In the genomic region with DNA sequence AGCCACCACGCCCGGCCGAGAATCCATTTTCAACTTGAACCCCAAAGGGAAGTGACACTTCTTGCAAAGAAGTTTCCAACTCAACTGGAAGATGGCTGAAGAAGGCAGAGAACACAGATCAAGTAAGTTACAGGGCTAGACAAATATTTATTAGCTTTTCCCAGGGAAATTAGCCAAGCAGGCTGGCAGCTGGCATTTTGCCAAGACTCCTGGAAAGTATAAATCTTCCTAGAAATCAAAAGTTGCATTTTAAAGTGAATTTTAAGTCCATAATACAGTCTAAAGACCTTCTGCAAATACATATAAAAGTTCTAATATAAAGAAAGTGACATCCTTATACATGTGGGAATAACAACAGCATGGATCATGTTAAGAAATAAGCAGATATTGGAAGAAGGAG, we compare ENCODE assay signal across 22 cellular contexts. TPM values are rescaled to one million over a fixed set of nuclear protein-coding genes. Genes with fewer than 3 reads are reported as not detected.
DNase-seq lines count a peak whose midpoint lies in the region; ATAC-seq and TF ChIP-seq lines count a peak whose summit lies in the region.
"Had no signal": no experiment of that assay in that cellular context is flagged by ENCODE, and none has a peak within 500 bp of the region (broad histone marks: within the 10 kb centered on the region; RNA-seq: fewer than 3 reads in every experiment).

No MANE protein-coding gene starts in this region.

- no peak for ATAC-seq in T-helper 17 cell
- no peak for ATAC-seq in heart left ventricle
- ATAC-seq: left lobe of liver, psoas muscle had no signal

- H3K4me1 ChIP-seq in CD8-positive, alpha-beta memory T cell (ENCODE audit: insufficient read depth, low read length), result peaks cover 63% of the 10 kb centered on the region
- H3K4me1 ChIP-seq in vagina, result peaks cover 22% of the 10 kb centered on the region
- peaks cover 0 to 43% (median 15%) of the 10 kb centered on the region in 12 donors for H3K4me1 ChIP-seq in heart left ventricle

- H3K4me3 ChIP-seq in CD8-positive, alpha-beta memory T cell (ENCODE audit: low read length), result no peak overlapping the region
- H3K4me3 ChIP-seq in vagina (no peak overlapping the region), heart left ventricle (no peak overlapping the region)
- H3K4me3 ChIP-seq: PC-9, psoas muscle, smooth muscle cell had no signal

- H3K9me3 ChIP-seq in CD8-positive, alpha-beta memory T cell (ENCODE audit: low read length), result no peaks in the 10 kb centered on the region
- H3K9me3 ChIP-seq in T-helper 17 cell (ENCODE audit: control insufficient read depth, low read length, poor library complexity, severe bottlenecking) (no peaks in the 10 kb centered on the region), vagina (no peaks in the 10 kb centered on the region), heart left ventricle (no peaks in the 10 kb centered on the region)
- H3K9me3 ChIP-seq: psoas muscle had no signal

- no peak overlapping the region for H3K27ac ChIP-seq in CD8-positive, alpha-beta memory T cell (ENCODE audit: low read depth, low read length)
- no peak overlapping the region for H3K27ac ChIP-seq in vagina
- no peak overlapping the region for H3K27ac ChIP-seq in heart left ventricle
- H3K27ac ChIP-seq: PC-9, psoas muscle had no signal

- H3K27me3 ChIP-seq in CD8-positive, alpha-beta memory T cell (ENCODE audit: insufficient read depth, low read length, poor library complexity, severe bottlenecking), result no peaks in the 10 kb centered on the region
- H3K27me3 ChIP-seq in vagina, result no peaks in the 10 kb centered on the region
- H3K27me3 ChIP-seq in heart left ventricle, result no peaks in the 10 kb centered on the region

- CTCF ChIA-PET in CD8-positive, alpha-beta memory T cell (lab: Charles Lee), result interaction anchor here (0.8 to 4.3 kb wide), 4 partner anchors 39 to 241 kb away, joined by 3 to 68 read pairs (median 8); no protein-coding TSS in a partner anchor

- H3K4me3 Mint-ChIP-seq in activated CD4-positive, alpha-beta T cell treated with anti-CD3 and anti-CD28 coated beads, Interleukin-2, amount 10 ng/mL, durations not matched to agents 24 days and 14 days, result no peak overlapping the region
- no peak overlapping the region for H3K4me3 Mint-ChIP-seq in CD8-positive, alpha-beta memory T cell
- peak overlapping the region; percentile 67 for H3K4me3 Mint-ChIP-seq in T-helper 17 cell
- H3K4me3 Mint-ChIP-seq: mesothelial cell of epicardium; T-helper 2 cell treated with Interferon-gamma antibody and Interleukin-4, amounts not matched to agents 5 μg/mL and 100 μg/mL, for 36 hours had no signal

- intact Hi-C loops in activated CD4-positive, alpha-beta T cell treated with anti-CD3 and anti-CD28 coated beads, Interleukin-2, amount 10 ng/mL, durations not matched to agents 24 days and 14 days (cut with micrococcal nuclease), result no loop called here
- intact Hi-C loops in vagina (cut with DNase I), result no loop called here
- intact Hi-C loops in heart left ventricle (cut with DNase I), result loop anchor here in 1 of 10 donors (5.0 kb wide), 1 partner anchor 63 kb away; no protein-coding TSS in a partner anchor

- peaks cover 57% of the 10 kb centered on the region for H3K4me1 Mint-ChIP-seq in activated CD4-positive, alpha-beta T cell treated with anti-CD3 and anti-CD28 coated beads, Interleukin-2, amount 10 ng/mL, durations not matched to agents 24 days and 14 days
- H3K4me1 Mint-ChIP-seq in CD8-positive, alpha-beta memory T cell, result peaks cover 62 to 89% (median 77%) of the 10 kb centered on the region in 3 donors
- H3K4me1 Mint-ChIP-seq in T-helper 17 cell, result peaks cover 54% of the 10 kb centered on the region

- TF ChIP-seq POLR2A in vagina (IDR thresholded peaks at IDR 0.05), result no peak
- TF ChIP-seq POLR2A in heart left ventricle (IDR thresholded peaks at IDR 0.05), result no peak

- TF ChIP-seq CTCF in vagina (IDR thresholded peaks at IDR 0.05), result no peak
- TF ChIP-seq CTCF in heart left ventricle (IDR thresholded peaks at IDR 0.05), result no peak

- peaks cover 4% of the 10 kb centered on the region for H3K27me3 Mint-ChIP-seq in activated CD4-positive, alpha-beta T cell treated with anti-CD3 and anti-CD28 coated beads, Interleukin-2, amount 10 ng/mL, durations not matched to agents 24 days and 14 days
- H3K27me3 Mint-ChIP-seq in CD8-positive, alpha-beta memory T cell, result peaks cover 0 to 12% of the 10 kb centered on the region in 2 donors
- peaks cover 6% of the 10 kb centered on the region for H3K27me3 Mint-ChIP-seq in T-helper 17 cell

- no peak for DNase-seq in activated CD4-positive, alpha-beta T cell treated with anti-CD3 and anti-CD28 coated beads, Interleukin-2, amount 10 ng/mL, durations not matched to agents 24 days and 14 days
- no peak for DNase-seq in activated CD4-positive, alpha-beta T cell treated with anti-CD3 and anti-CD28 coated beads, Interleukin-2, amount 50 U/mL, for 1 hour
- DNase-seq in CD8-positive, alpha-beta memory T cell, result no peak
- DNase-seq in T-helper 17 cell, result no peak
- peak; percentile 1 for DNase-seq in midbrain (lab: John Stamatoyannopoulos, UW)
- DNase-seq in HCEC 1CT, result no peak
- no peak for DNase-seq in vagina (ENCODE audit: extremely low spot score in 2 of 2)
- no peak for DNase-seq in heart left ventricle
- DNase-seq: activated effector memory CD4-positive, alpha-beta T cell treated with Interleukin-2 at 50 U/mL for 16 hours; effector CD8-positive, alpha-beta T cell; EL; NCI-H1092 treated with DMSO at 0.1 percent for 48 hours; NCI-H2107; NCI-H526 treated with DMSO at 0.1 percent for 48 hours; PC-9; psoas muscle; SIG-M5; stimulated activated CD4-positive, alpha-beta T cell treated with anti-CD3 and anti-CD28 coated beads, Interleukin-4, amount 100 ng/mL, for 4 hours had no signal

- H3K27ac Mint-ChIP-seq in activated CD4-positive, alpha-beta T cell treated with anti-CD3 and anti-CD28 coated beads, Interleukin-2, amount 10 ng/mL, durations not matched to agents 24 days and 14 days, result peak overlapping the region; percentile 45
- H3K27ac Mint-ChIP-seq in CD8-positive, alpha-beta memory T cell, result peak overlapping the region in 7 of 8 donors; percentile 48 to 100 (median 62)
- peak overlapping the region; percentile 100 for H3K27ac Mint-ChIP-seq in T-helper 17 cell
- H3K27ac Mint-ChIP-seq: mesothelial cell of epicardium; T-helper 2 cell treated with Interferon-gamma antibody and Interleukin-4, amounts not matched to agents 5 μg/mL and 100 μg/mL, for 36 hours had no signal

- POLR2A ChIA-PET in CD8-positive, alpha-beta memory T cell (lab: Charles Lee), result interaction anchor here (10.6 kb wide), 1 partner anchor 41 kb away, joined by 394 read pairs; the partner anchor contains the start of gene CNOT6L

- peaks cover 8% of the 10 kb centered on the region for H3K36me3 Mint-ChIP-seq in activated CD4-positive, alpha-beta T cell treated with anti-CD3 and anti-CD28 coated beads, Interleukin-2, amount 10 ng/mL, durations not matched to agents 24 days and 14 days (ENCODE audit: low read depth)
- peaks cover 0 to 16% (median 0%) of the 10 kb centered on the region in 3 donors for H3K36me3 Mint-ChIP-seq in CD8-positive, alpha-beta memory T cell
- H3K36me3 Mint-ChIP-seq in T-helper 17 cell (ENCODE audit: low read depth), result peaks cover 6% of the 10 kb centered on the region
- H3K36me3 Mint-ChIP-seq: mesothelial cell of epicardium had no signal

- 81 to 99% (median 96%) methylated on average over 3 of the region's 3 CpGs for WGBS in heart left ventricle, 4 donors

- H3K36me3 ChIP-seq in CD8-positive, alpha-beta memory T cell (ENCODE audit: insufficient read depth, low read length), result no peaks in the 10 kb centered on the region
- H3K36me3 ChIP-seq in vagina (no peaks in the 10 kb centered on the region), heart left ventricle (no peaks in the 10 kb centered on the region)

- peaks cover 5% of the 10 kb centered on the region for H3K9me3 Mint-ChIP-seq in activated CD4-positive, alpha-beta T cell treated with anti-CD3 and anti-CD28 coated beads, Interleukin-2, amount 10 ng/mL, durations not matched to agents 24 days and 14 days
- H3K9me3 Mint-ChIP-seq in CD8-positive, alpha-beta memory T cell, result peaks cover 0 to 4% (median 3%) of the 10 kb centered on the region in 5 donors
- H3K9me3 Mint-ChIP-seq: mesothelial cell of epicardium; T-helper 2 cell treated with Interferon-gamma antibody and Interleukin-4, amounts not matched to agents 5 μg/mL and 100 μg/mL, for 36 hours had no signal

RNA-seq across cellular contexts. Expression of gene MRPL1, which starts 3.4 kb away (rescaled TPM):
- total RNA-seq in activated CD4-positive, alpha-beta T cell treated with anti-CD3 and anti-CD28 coated beads, Interleukin-2, amount 10 ng/mL, durations not matched to agents 24 days and 14 days, result 65.0 and 72.7 TPM in 2 replicates
- total RNA-seq in CD8-positive, alpha-beta memory T cell, result 10 to 100 TPM; 88.4 to 93.8 TPM
- 26.5 TPM for polyA plus RNA-seq in CD8-positive, alpha-beta memory T cell
- 10 to 100 TPM; 15.4 to 19.0 TPM for total RNA-seq in T-helper 17 cell
- total RNA-seq in vagina, result 20.1 TPM
- 10 to 100 TPM; 26.9 to 47.6 (median 40.2) TPM for total RNA-seq in heart left ventricle
- polyA plus RNA-seq in heart left ventricle, result 10 to 100 TPM; 34.1 to 69.4 TPM

RNA-seq across cellular contexts. Expression of gene CNOT6L, which starts 40.1 kb away (rescaled TPM):
- total RNA-seq in activated CD4-positive, alpha-beta T cell treated with anti-CD3 and anti-CD28 coated beads, Interleukin-2, amount 10 ng/mL, durations not matched to agents 24 days and 14 days, result 105 and 108 TPM in 2 replicates
- total RNA-seq in CD8-positive, alpha-beta memory T cell, result 100 to 1,000 TPM in 1 of 2 experiments, 10 to 100 TPM in 1; 96.5 to 100 TPM
- 45.2 TPM for polyA plus RNA-seq in CD8-positive, alpha-beta memory T cell
- 100 to 1,000 TPM; 142 to 160 TPM for total RNA-seq in T-helper 17 cell
- 22.1 TPM for total RNA-seq in vagina
- total RNA-seq in heart left ventricle, result 10 to 100 TPM; 12.1 to 39.2 (median 19.6) TPM
- polyA plus RNA-seq in heart left ventricle, result 1 to 10 TPM; 2.2 to 6.9 TPM

Comparison
In these comparisons a context has a peak if more than half of its experiments do, and no peak if none do; other contexts are left out.
1. H3K27ac Mint-ChIP-seq: peak in every context shown above with its lines; median percentile 100 in T-helper 17 cell; 62 in CD8-positive, alpha-beta memory T cell; 45 in activated CD4-positive, alpha-beta T cell treated with anti-CD3 and anti-CD28 coated beads, Interleukin-2, amount 10 ng/mL, durations not matched to agents 24 days and 14 days.